ENCODE assay signal across 8 cellular contexts in the genomic region with DNA sequence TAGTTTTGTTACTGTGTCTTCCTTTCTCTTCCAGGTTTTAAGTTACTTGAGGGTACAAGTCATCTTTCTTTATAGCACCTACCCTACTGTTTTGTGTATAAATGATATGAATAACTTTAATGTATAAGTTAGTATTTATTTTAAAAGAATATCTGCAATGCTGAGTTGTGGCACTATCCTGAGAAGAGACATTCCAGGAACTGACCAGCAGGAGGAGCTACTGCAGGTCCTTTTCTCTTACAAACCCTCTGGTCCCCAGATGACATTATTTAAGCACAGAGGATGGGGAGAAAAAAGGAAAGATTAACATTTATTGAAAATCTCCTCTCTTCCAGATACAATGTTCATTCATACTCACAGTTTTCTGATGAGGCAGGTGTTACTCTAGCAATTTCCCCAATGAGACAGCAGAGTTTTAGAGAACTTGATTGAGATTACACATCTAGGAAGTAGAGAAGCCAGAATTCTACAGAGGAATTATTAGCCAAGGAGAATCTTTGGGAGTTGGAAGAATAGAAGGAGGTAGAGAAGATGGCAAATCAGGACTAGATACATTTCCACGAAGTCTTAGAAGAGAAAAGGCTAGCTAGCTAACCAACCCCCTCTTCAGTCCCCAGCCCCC.
A peak's percentile ranks its signal among the peaks of the same experiment; 100 is the strongest.
DNase-seq lines count a peak whose midpoint lies in the region; ATAC-seq and TF ChIP-seq lines count a peak whose summit lies in the region.

No MANE protein-coding gene starts in this region.

- H3K4me3 ChIP-seq in cardiac muscle cell, result no peak overlapping the region
- H3K4me3 ChIP-seq in RWPE2 (ENCODE audit: severe bottlenecking), result no peak overlapping the region
- H3K4me3 ChIP-seq in effector memory CD4-positive, alpha-beta T cell (ENCODE audit: insufficient read depth, low read depth, low read length, poor library complexity, severe bottlenecking), result no peak overlapping the region

- no peak for ATAC-seq in left cardiac atrium
- peak; percentile 82 for ATAC-seq in HG02885 (IDR thresholded peaks at IDR 0.05; ENCODE audit: poor library complexity, unreplicated experiment)
- no peak for ATAC-seq in RWPE2 (ENCODE audit: low read depth)
- ATAC-seq in GM18517 (IDR thresholded peaks at IDR 0.05; ENCODE audit: unreplicated experiment), result no peak

- intact Hi-C loops in left cardiac atrium (cut with DNase I), result no loop called here

- TF ChIP-seq CTCF in cardiac muscle cell (IDR thresholded peaks at IDR 0.05; ENCODE audit: low read depth, low read length), result peak; percentile 42
- TF ChIP-seq CTCF in RWPE2 (IDR thresholded peaks at IDR 0.05; ENCODE audit: poor library complexity, severe bottlenecking), result peak; percentile 69

- H3K9me3 ChIP-seq in cardiac muscle cell (ENCODE audit: low read depth) (no peaks in the 10 kb centered on the region), RWPE2 (ENCODE audit: severe bottlenecking) (no peaks in the 10 kb centered on the region)
- no peaks in the 10 kb centered on the region for H3K9me3 ChIP-seq in effector memory CD4-positive, alpha-beta T cell (ENCODE audit: control insufficient read depth, low read length)

- H3K27me3 ChIP-seq in cardiac muscle cell (no peaks in the 10 kb centered on the region), RWPE2 (ENCODE audit: insufficient read depth, poor library complexity, severe bottlenecking) (no peaks in the 10 kb centered on the region)
- no peaks in the 10 kb centered on the region for H3K27me3 ChIP-seq in effector memory CD4-positive, alpha-beta T cell (replicated peaks; ENCODE audit: control insufficient read depth, insufficient read depth, low read length, poor library complexity, severe bottlenecking)

- H3K4me1 ChIP-seq in cardiac muscle cell (ENCODE audit: low read depth) (no peaks in the 10 kb centered on the region), RWPE2 (ENCODE audit: insufficient read depth, poor library complexity, severe bottlenecking) (no peaks in the 10 kb centered on the region)
- H3K4me1 ChIP-seq in effector memory CD4-positive, alpha-beta T cell (ENCODE audit: control insufficient read depth, insufficient read depth, low read length, poor library complexity, severe bottlenecking), result no peaks in the 10 kb centered on the region

- H3K27ac ChIP-seq in cardiac muscle cell (no peak overlapping the region), RWPE2 (ENCODE audit: poor library complexity, severe bottlenecking) (no peak overlapping the region)
- H3K27ac ChIP-seq in effector memory CD4-positive, alpha-beta T cell (ENCODE audit: insufficient read depth, low read length, poor library complexity, severe bottlenecking), result no peak overlapping the region

- H3K36me3 ChIP-seq in cardiac muscle cell (no peaks in the 10 kb centered on the region), RWPE2 (ENCODE audit: low read depth) (no peaks in the 10 kb centered on the region)
- no peaks in the 10 kb centered on the region for H3K36me3 ChIP-seq in effector memory CD4-positive, alpha-beta T cell (ENCODE audit: control insufficient read depth, insufficient read depth, low read length)

- peak; percentile 15 to 40 for DNase-seq in cardiac muscle cell (ENCODE audit: low read depth in 1 of 2, low spot score in 1 of 2)
- DNase-seq in left cardiac atrium, result no peak
- DNase-seq in RWPE2 (ENCODE audit: low spot score), result no peak
- peak; percentile 48 for DNase-seq in iPS-NIHi7 (ENCODE audit: extremely low spot score)
- no peak for DNase-seq in effector memory CD4-positive, alpha-beta T cell
- no peak for DNase-seq in T-helper 9 cell

Comparison
In these comparisons a context has a peak if more than half of its experiments do, and no peak if none do; other contexts are left out.
1. DNase-seq: peak in cardiac muscle cell (2 of 2) and iPS-NIHi7 (single experiment); none in left cardiac atrium (single experiment), RWPE2 (single experiment), effector memory CD4-positive, alpha-beta T cell (0 of 3) and T-helper 9 cell (single experiment).